In genomic region chr14:50231475-50232275, GRCh38 we compare ENCODE assay signal across 8 cellular contexts. TPM values are rescaled to one million over a fixed set of nuclear protein-coding genes. Genes with fewer than 3 reads are reported as not detected.
DNase-seq lines count a peak whose midpoint lies in the region; ATAC-seq, FAIRE-seq and TF ChIP-seq lines count a peak whose summit lies in the region.

Gene SOS2 (minus strand): TSS chr14:50231578. CDS start chr14:50231283, 295 bp downstream.

- no peak for FAIRE-seq in D721Med (lab: Jason Lieb, UNC)

- peaks cover 16% of the 10 kb centered on the region for H4K20me1 ChIP-seq in OCI-LY3 (ENCODE audit: insufficient read depth, low read length)

- H3K27ac ChIP-seq in HUES48 (ENCODE audit: low read depth, low read length) (peak within 1 kb of the TSS; percentile 89), OCI-LY3 (ENCODE audit: low read length) (peak within 1 kb of the TSS; percentile 75)

- H3K9ac ChIP-seq in HUES48 (ENCODE audit: low read depth, low read length): peak within 1 kb of the TSS; percentile 70
- H3K9ac ChIP-seq in OCI-LY3 (ENCODE audit: low read length): peak within 1 kb of the TSS; percentile 88

- H3K27me3 ChIP-seq in HUES48 (ENCODE audit: control insufficient read depth, insufficient read depth, low read length) (no peaks in the 10 kb centered on the region), OCI-LY3 (ENCODE audit: low read depth, low read length) (no peaks in the 10 kb centered on the region)

- peaks cover 37% of the 10 kb centered on the region for H3K79me2 ChIP-seq in OCI-LY3 (ENCODE audit: low read length)

- peak within 1 kb of the TSS; percentile 88 for H3K4me2 ChIP-seq in OCI-LY3 (ENCODE audit: low read length)

- H2AFZ ChIP-seq in OCI-LY3 (ENCODE audit: low read depth, low read length): peak within 1 kb of the TSS; percentile 95

- H3K4me3 ChIP-seq in HUES48 (ENCODE audit: low read depth, low read length) (peak within 1 kb of the TSS; percentile 79), OCI-LY3 (ENCODE audit: low read length) (peak within 1 kb of the TSS; percentile 98), epithelial cell of esophagus (ENCODE audit: low read length) (peak within 1 kb of the TSS; percentile 56)

- ATAC-seq in GM21423 (IDR thresholded peaks at IDR 0.05; ENCODE audit: unreplicated experiment): peak; percentile 86

- H3K4me1 ChIP-seq in HUES48 (ENCODE audit: control insufficient read depth, insufficient read depth, low read length) (peaks cover 11% of the 10 kb centered on the region; the same call in 1 of the 2 replicates), OCI-LY3 (ENCODE audit: low read length) (peaks cover 17% of the 10 kb centered on the region)

- H3K36me3 ChIP-seq in HUES48 (ENCODE audit: control insufficient read depth, insufficient read depth, low read length) (no peaks in the 10 kb centered on the region), OCI-LY3 (replicated peaks; ENCODE audit: low read depth, low read length) (peaks cover 14% of the 10 kb centered on the region)

- no peaks in the 10 kb centered on the region for H3K9me3 ChIP-seq in HUES48 (ENCODE audit: control insufficient read depth, insufficient read depth, low read length)
- no peaks in the 10 kb centered on the region for H3K9me3 ChIP-seq in OCI-LY3 (ENCODE audit: insufficient read depth, low read length)

- DNase-seq in D721Med (ENCODE audit: insufficient read length, low spot score) (peak; percentile 61), activated T-cell treated with anti-CD3 and anti-CD28 coated beads for 24 hours (ENCODE audit: low read depth) (peak; percentile 57), epithelial cell of esophagus (ENCODE audit: low read depth) (peak; percentile 87), mucosa of gallbladder (ENCODE audit: low spot score) (peak; percentile 84)
- DNase-seq in stimulated activated CD8-positive, alpha-beta memory T cell treated with anti-CD3 and anti-CD28 coated beads, Interleukin-4, amount 100 ng/mL, for 4 hours (ENCODE audit: low read depth in 2 of 2, low spot score in 1 of 2): peak; percentile 42 to 59

- TF ChIP-seq CTCF in D721Med (IDR thresholded peaks at IDR 0.05; ENCODE audit: insufficient read depth, missing control alignments): no peak
- peak; percentile 10; the same call in 1 of the 2 replicates for TF ChIP-seq CTCF in OCI-LY3 (IDR thresholded peaks at IDR 0.05; ENCODE audit: low read depth, low read length)
- TF ChIP-seq CTCF in epithelial cell of esophagus (IDR thresholded peaks at IDR 0.05; ENCODE audit: insufficient read depth, low read depth, low read length, missing control alignments): no peak

RNA-seq across cellular contexts. Expression of gene SOS2, which starts in this region (rescaled TPM):
- total RNA-seq in mucosa of gallbladder: 26.5 TPM

Comparison
In these comparisons a context has a peak if more than half of its experiments do, and no peak if none do; other contexts are left out.
1. Peak in every context shown above with its lines: DNase-seq, ATAC-seq, H3K4me3 ChIP-seq and H3K27ac ChIP-seq.